1 cellular context compared by ENCODE assay signal in the genomic region with DNA sequence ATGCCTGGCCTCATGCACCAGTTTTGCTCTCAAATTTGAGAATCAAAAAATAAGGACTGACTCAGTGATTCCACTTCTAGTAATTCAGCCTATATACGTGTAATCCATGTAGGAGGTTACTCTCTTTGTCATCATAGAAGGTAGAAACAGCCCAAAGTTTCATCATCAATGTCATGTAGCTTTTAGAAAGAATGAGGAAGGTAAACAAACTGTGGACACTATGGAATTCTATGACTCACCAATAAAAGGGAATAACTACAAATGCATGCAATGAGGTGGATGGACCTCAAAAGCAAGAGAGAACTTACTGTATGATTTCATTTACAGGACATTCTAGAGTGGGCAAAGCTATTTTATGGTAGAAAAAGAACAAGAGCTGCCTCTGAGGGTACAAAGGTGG.
TF ChIP-seq lines count a peak whose summit lies in the region.

No MANE protein-coding gene starts in this region.

TF ChIP-seq in IMR-90, 13 proteins besides CTCF, POLR2A, EP300 and RAD21 (continued from another document):
- TF ChIP-seq USF2 (IDR thresholded peaks at IDR 0.05; ENCODE audit: low read depth, low read length): no peak
